ENCODE assay signal across 8 cellular contexts in the genomic region with DNA sequence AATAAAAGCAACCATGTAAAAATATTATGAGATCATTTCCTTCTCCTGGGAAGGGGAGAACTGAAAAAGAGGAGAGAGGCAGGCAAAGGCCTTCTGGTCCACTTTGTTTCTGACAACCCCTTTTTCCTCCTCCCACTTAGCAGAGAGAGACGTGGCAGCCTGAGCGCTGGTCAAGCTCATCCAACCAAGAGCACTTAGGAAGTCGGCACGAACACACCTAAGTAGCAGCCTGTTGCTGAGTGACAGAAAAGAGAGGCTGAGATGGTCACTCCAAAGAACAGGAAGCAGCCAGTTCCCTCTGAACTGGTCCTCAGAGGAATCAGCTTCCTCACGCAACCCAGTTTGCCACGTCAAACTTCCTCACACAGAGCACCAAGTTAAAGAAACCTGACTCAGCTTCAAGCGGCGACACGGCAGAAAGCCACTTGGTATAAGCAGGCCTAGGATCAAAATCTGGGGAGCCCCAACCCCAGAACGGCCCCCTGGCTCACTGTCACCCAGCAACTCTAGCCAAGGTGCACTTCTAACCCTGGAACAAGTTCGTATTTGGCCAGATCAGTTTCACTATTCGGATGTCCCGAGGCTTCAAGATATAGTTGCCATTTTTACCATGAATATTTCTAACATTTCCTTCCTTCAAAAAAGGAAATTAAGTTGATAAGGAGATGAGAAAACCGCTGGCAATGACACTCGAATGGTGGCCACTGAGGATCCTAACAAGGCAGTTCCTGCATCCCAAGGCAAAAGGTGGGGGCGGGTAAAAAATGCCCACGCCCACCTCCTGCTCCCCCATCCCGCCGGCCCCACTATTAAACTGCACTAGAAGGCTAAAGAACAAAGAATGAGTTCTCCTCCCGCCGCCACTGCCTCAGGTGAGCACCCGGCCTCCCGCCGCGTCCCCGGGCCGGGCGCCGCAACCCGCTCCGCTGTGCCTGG. TPM values are rescaled to one million over a fixed set of nuclear protein-coding genes. Genes with fewer than 3 reads are reported as not detected.
DNase-seq lines count a peak whose midpoint lies in the region; ATAC-seq and TF ChIP-seq lines count a peak whose summit lies in the region.

No MANE protein-coding gene starts in this region.

- POLR2A ChIA-PET in activated CD8-positive, alpha-beta T cell treated with anti-CD3 and anti-CD28 coated beads, Interleukin-2, amount 10 ng/mL, durations not matched to agents 7 days and 5 days (lab: Charles Lee): interaction anchor here (0.6 to 3.3 kb wide), 3 partner anchors 10 to 373 kb away, joined by 4 to 14 read pairs (median 5); no protein-coding TSS in a partner anchor

- DNase-seq in AG10803 (ENCODE audit: low read depth) (peak; percentile 90), NCI-H748 (lab: John Stamatoyannopoulos, UW; ENCODE audit: unreplicated experiment) (peak; percentile 84), lung microvascular endothelial cell (ENCODE audit: low read depth in 2 of 2) (peak; percentile 84 to 95)
- peak; percentile 59 for DNase-seq in activated CD8-positive, alpha-beta T cell treated with anti-CD3 and anti-CD28 coated beads, Interleukin-2, amount 10 ng/mL, durations not matched to agents 7 days and 5 days
- DNase-seq in effector memory CD8-positive, alpha-beta T cell: peak; percentile 14 to 22 (median 17)
- peak; percentile 19 for DNase-seq in stimulated activated CD8-positive, alpha-beta memory T cell treated with anti-CD3 and anti-CD28 coated beads, Interleukin-12 subunit alpha, Interleukin-12 subunit beta, amount 100 ng/mL, for 1 hour (ENCODE audit: low read depth)

- H3K36me3 Mint-ChIP-seq in activated CD8-positive, alpha-beta T cell treated with anti-CD3 and anti-CD28 coated beads, Interleukin-2, amount 10 ng/mL, durations not matched to agents 7 days and 5 days (ENCODE audit: low read depth): peaks cover 24% of the 10 kb centered on the region
- H3K36me3 Mint-ChIP-seq in effector memory CD8-positive, alpha-beta T cell (ENCODE audit: insufficient read depth): peaks cover 30% of the 10 kb centered on the region

- CTCF ChIA-PET in activated CD8-positive, alpha-beta T cell treated with anti-CD3 and anti-CD28 coated beads, Interleukin-2, amount 10 ng/mL, durations not matched to agents 7 days and 5 days (lab: Charles Lee): interaction anchor here (0.9 to 4.1 kb wide), 5 partner anchors 12 to 63 kb away, joined by 3 to 17 read pairs (median 6); no protein-coding TSS in a partner anchor

- H3K4me1 Mint-ChIP-seq in activated CD8-positive, alpha-beta T cell treated with anti-CD3 and anti-CD28 coated beads, Interleukin-2, amount 10 ng/mL, durations not matched to agents 7 days and 5 days (ENCODE audit: low read depth): peaks cover 25% of the 10 kb centered on the region
- H3K4me1 Mint-ChIP-seq in effector memory CD8-positive, alpha-beta T cell (ENCODE audit: low read depth in 2 of 2): peaks cover 19 to 26% of the 10 kb centered on the region in 2 donors

- peak overlapping the region; percentile 95 for H3K27ac Mint-ChIP-seq in activated CD8-positive, alpha-beta T cell treated with anti-CD3 and anti-CD28 coated beads, Interleukin-2, amount 10 ng/mL, durations not matched to agents 7 days and 5 days
- peak overlapping the region; percentile 95 to 97 for H3K27ac Mint-ChIP-seq in effector memory CD8-positive, alpha-beta T cell

- peak overlapping the region; percentile 94 for H3K4me3 Mint-ChIP-seq in activated CD8-positive, alpha-beta T cell treated with anti-CD3 and anti-CD28 coated beads, Interleukin-2, amount 10 ng/mL, durations not matched to agents 7 days and 5 days
- H3K4me3 Mint-ChIP-seq in effector memory CD8-positive, alpha-beta T cell: peak overlapping the region; percentile 91 to 100

- H3K27me3 Mint-ChIP-seq in activated CD8-positive, alpha-beta T cell treated with anti-CD3 and anti-CD28 coated beads, Interleukin-2, amount 10 ng/mL, durations not matched to agents 7 days and 5 days (ENCODE audit: low read depth): peaks cover 3% of the 10 kb centered on the region
- H3K27me3 Mint-ChIP-seq in effector memory CD8-positive, alpha-beta T cell: no peaks in the 10 kb centered on the region

- peak; percentile 71 for ATAC-seq in GM18861 (IDR thresholded peaks at IDR 0.05; ENCODE audit: unreplicated experiment)
- peak; percentile 68 for ATAC-seq in HG03045 (IDR thresholded peaks at IDR 0.05; ENCODE audit: unreplicated experiment)
- peak; percentile 48 for ATAC-seq in activated CD8-positive, alpha-beta T cell treated with anti-CD3 and anti-CD28 coated beads, Interleukin-2, amount 10 ng/mL, durations not matched to agents 7 days and 5 days
- peak; percentile 32 for ATAC-seq in effector memory CD8-positive, alpha-beta T cell (replicated peaks)

- peak overlapping the region; percentile 91 for H3K4me3 ChIP-seq in AG10803 (ENCODE audit: low read length)

- TF ChIP-seq CTCF in AG10803 (conservative IDR thresholded peaks at IDR 0.05; ENCODE audit: low read length): no peak

- no peaks in the 10 kb centered on the region for H3K9me3 Mint-ChIP-seq in activated CD8-positive, alpha-beta T cell treated with anti-CD3 and anti-CD28 coated beads, Interleukin-2, amount 10 ng/mL, durations not matched to agents 7 days and 5 days (ENCODE audit: insufficient read depth)
- no peaks in the 10 kb centered on the region for H3K9me3 Mint-ChIP-seq in effector memory CD8-positive, alpha-beta T cell

RNA-seq across cellular contexts. Expression of a gene that starts 0.7 kb away (rescaled TPM):
- 10 to 100 TPM; 29.5 to 32.7 TPM for total RNA-seq in activated CD8-positive, alpha-beta T cell treated with anti-CD3 and anti-CD28 coated beads, Interleukin-2, amount 10 ng/mL, durations not matched to agents 7 days and 5 days
- total RNA-seq in lung microvascular endothelial cell: 21.0 and 23.3 TPM in 2 replicates

RNA-seq across cellular contexts. Expression of a gene that starts 53.4 kb away (rescaled TPM):
- total RNA-seq in activated CD8-positive, alpha-beta T cell treated with anti-CD3 and anti-CD28 coated beads, Interleukin-2, amount 10 ng/mL, durations not matched to agents 7 days and 5 days: under 1 TPM; 0.60 to 0.74 TPM
- total RNA-seq in lung microvascular endothelial cell: 0.20 and 0.22 TPM in 2 replicates

Comparison
In these comparisons a context has a peak if more than half of its experiments do, and no peak if none do; other contexts are left out.
1. Peak in every context shown above with its lines: DNase-seq, ATAC-seq and H3K4me3 ChIP-seq.
2. DNase-seq: peak in every context shown above with its lines; median percentile 90 in AG10803; 90 in lung microvascular endothelial cell; 84 in NCI-H748; 59 in activated CD8-positive, alpha-beta T cell treated with anti-CD3 and anti-CD28 coated beads, Interleukin-2, amount 10 ng/mL, durations not matched to agents 7 days and 5 days; 19 in stimulated activated CD8-positive, alpha-beta memory T cell treated with anti-CD3 and anti-CD28 coated beads, Interleukin-12 subunit alpha, Interleukin-12 subunit beta, amount 100 ng/mL, for 1 hour; 17 in effector memory CD8-positive, alpha-beta T cell.